In the genomic region with DNA sequence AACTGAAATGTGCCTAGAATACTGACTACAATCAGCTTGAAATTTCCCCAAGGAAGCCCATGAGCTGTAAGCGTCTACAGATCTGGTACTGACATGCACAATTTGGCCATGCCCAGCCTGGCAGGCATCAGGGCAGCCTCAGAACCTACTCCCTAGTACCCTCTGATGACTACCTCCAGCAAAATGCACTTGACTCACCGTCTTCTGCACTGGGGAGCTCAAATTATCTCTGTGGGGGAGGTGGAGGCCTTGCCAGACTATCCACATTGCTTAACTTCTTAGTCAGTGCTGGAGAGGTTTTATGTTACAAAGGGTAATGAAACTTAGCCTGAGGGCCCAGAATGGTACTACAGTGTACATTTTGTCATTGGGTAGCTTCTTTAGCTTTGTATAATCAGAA, we compare ENCODE assay signal across 8 cellular contexts.
DNase-seq lines count a peak whose midpoint lies in the region; ATAC-seq and TF ChIP-seq lines count a peak whose summit lies in the region.

No MANE protein-coding gene starts in this region.

- H3K36me3 ChIP-seq in SJSA1: no peaks in the 10 kb centered on the region
- no peaks in the 10 kb centered on the region for H3K36me3 ChIP-seq in left ventricle myocardium inferior
- H3K36me3 ChIP-seq in urinary bladder (ENCODE audit: insufficient read depth): no peaks in the 10 kb centered on the region
- H3K36me3 ChIP-seq in Peyer's patch: no peaks in the 10 kb centered on the region

- no peak overlapping the region for H3K27ac ChIP-seq in SJSA1
- H3K27ac ChIP-seq in left ventricle myocardium inferior (replicated peaks): no peak overlapping the region
- peak overlapping the region; percentile 57 for H3K27ac ChIP-seq in urinary bladder (ENCODE audit: low read depth)
- H3K27ac ChIP-seq in Peyer's patch: no peak overlapping the region

- intact Hi-C loops in left ventricle myocardium inferior (cut with micrococcal nuclease): no loop called here

- TF ChIP-seq POLR2A in Peyer's patch (IDR thresholded peaks at IDR 0.05): no peak

- WGBS in urinary bladder: 62% methylated on average over 2 of the region's 2 CpGs

- H3K27me3 ChIP-seq in SJSA1 (replicated peaks) (no peaks in the 10 kb centered on the region), left ventricle myocardium inferior (ENCODE audit: low read depth) (no peaks in the 10 kb centered on the region), Peyer's patch (no peaks in the 10 kb centered on the region)

- H3K4me1 ChIP-seq in SJSA1 (replicated peaks) (0 out of 2 replicates have a peak, but pooled peaks cover 8% of the 10 kb centered on the region), left ventricle myocardium inferior (no peaks in the 10 kb centered on the region), urinary bladder (ENCODE audit: insufficient read depth) (no peaks in the 10 kb centered on the region), Peyer's patch (no peaks in the 10 kb centered on the region)

- peak; percentile 23 for DNase-seq in NCI-H2029 (lab: John Stamatoyannopoulos, UW)
- DNase-seq in NCI-H2029 treated with DMSO at 0.1 percent for 48 hours (lab: John Stamatoyannopoulos, UW): no peak
- peak; percentile 43 to 58 for DNase-seq in SJSA1 (ENCODE audit: low read depth in 1 of 2, low spot score in 2 of 2)
- peak; percentile 28 for DNase-seq in left ventricle myocardium inferior
- DNase-seq in Peyer's patch: no peak
- DNase-seq in NCI-H1105 treated with DMSO at 0.1 percent for 48 hours (lab: John Stamatoyannopoulos, UW): no peak

- ATAC-seq in HG02588 (IDR thresholded peaks at IDR 0.05; ENCODE audit: unreplicated experiment): no peak

- TF ChIP-seq CTCF in left ventricle myocardium inferior (IDR thresholded peaks at IDR 0.05; ENCODE audit: borderline replicate concordance) (no peak), Peyer's patch (IDR thresholded peaks at IDR 0.05) (no peak)

- H3K9me3 ChIP-seq in SJSA1 (replicated peaks) (no peaks in the 10 kb centered on the region), left ventricle myocardium inferior (replicated peaks) (no peaks in the 10 kb centered on the region), Peyer's patch (no peaks in the 10 kb centered on the region)

- H3K4me3 ChIP-seq in SJSA1 (no peak overlapping the region), left ventricle myocardium inferior (no peak overlapping the region), urinary bladder (ENCODE audit: low read depth, low read length) (no peak overlapping the region), Peyer's patch (no peak overlapping the region)

Comparison
In these comparisons a context has a peak if more than half of its experiments do, and no peak if none do; other contexts are left out.
1. DNase-seq: peak in NCI-H2029 (single experiment), SJSA1 (2 of 2) and left ventricle myocardium inferior (single experiment); none in NCI-H2029 treated with DMSO at 0.1 percent for 48 hours (single experiment), Peyer's patch (0 of 3) and NCI-H1105 treated with DMSO at 0.1 percent for 48 hours (single experiment).